ENCODE assay signal across 8 cellular contexts in the genomic region with DNA sequence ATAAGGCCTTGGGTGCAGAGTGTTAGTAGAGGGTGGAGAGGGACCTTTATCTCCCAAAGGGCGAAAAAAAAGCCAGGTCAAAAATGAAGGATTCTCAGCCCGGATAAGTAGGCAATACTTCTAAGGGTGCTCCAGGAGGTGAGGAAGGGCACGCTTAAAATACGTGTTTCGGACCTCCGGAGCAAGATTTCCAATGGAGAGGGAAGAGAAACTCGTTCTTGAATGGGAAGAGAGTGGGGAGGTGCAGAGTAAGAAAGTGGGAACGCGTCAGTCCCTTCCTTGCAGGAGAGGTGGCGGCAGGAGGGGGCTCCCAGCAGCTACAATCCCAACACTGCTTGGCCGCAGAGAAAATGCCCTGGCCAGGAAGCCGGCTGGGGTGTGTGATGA. TPM values are rescaled to one million over a fixed set of nuclear protein-coding genes. Genes with fewer than 3 reads are reported as not detected.
DNase-seq lines count a peak whose midpoint lies in the region; TF ChIP-seq lines count a peak whose summit lies in the region.

No MANE protein-coding gene starts in this region.

- DNase-seq in GM06990 (ENCODE audit: extremely low read depth, insufficient read length) (no peak), MM.1S (no peak), dedifferentiated amniotic fluid mesenchymal stem cell (ENCODE audit: extremely low spot score) (no peak), NCI-H128 (lab: John Stamatoyannopoulos, UW; ENCODE audit: unreplicated experiment) (no peak), NCI-H2081 treated with DMSO at 0.1 percent for 48 hours (lab: John Stamatoyannopoulos, UW) (no peak), SHP77 (lab: John Stamatoyannopoulos, UW) (no peak)

- peak overlapping the region; percentile 79 to 91 (median 81) for H3K27ac Mint-ChIP-seq in nephron

- H3K4me1 ChIP-seq in MM.1S (ENCODE audit: low read length) (peaks cover 17% of the 10 kb centered on the region), ectodermal cell (ENCODE audit: control insufficient read depth, insufficient read depth, low read length) (peaks cover 21% of the 10 kb centered on the region)

- H3K27me3 ChIP-seq in GM06990 (replicated peaks; ENCODE audit: control insufficient read depth, insufficient read depth, low read length) (no peaks in the 10 kb centered on the region), MM.1S (replicated peaks; ENCODE audit: insufficient read depth, low read length) (no peaks in the 10 kb centered on the region), ectodermal cell (ENCODE audit: control insufficient read depth, insufficient read depth, low read length, poor library complexity, severe bottlenecking) (peaks cover 3% of the 10 kb centered on the region)

- H3K36me3 Mint-ChIP-seq in nephron (ENCODE audit: low read depth), result peaks cover 13% of the 10 kb centered on the region

- no peaks in the 10 kb centered on the region for H3F3A ChIP-seq in MM.1S (ENCODE audit: insufficient read depth, low read length)

- H3K9ac ChIP-seq in MM.1S (ENCODE audit: low read length), result peak overlapping the region; percentile 94

- peak overlapping the region; percentile 93 for H3K4me3 ChIP-seq in GM06990 (replicated peaks; ENCODE audit: low read depth, low read length)
- H3K4me3 ChIP-seq in MM.1S (ENCODE audit: low read length), result peak overlapping the region; percentile 98
- H3K4me3 ChIP-seq in ectodermal cell (ENCODE audit: insufficient read depth, low read depth, low read length), result peak overlapping the region; percentile 93

- H3K4me1 Mint-ChIP-seq in nephron, result peaks cover 31% of the 10 kb centered on the region

- peak overlapping the region; percentile 81 for H3K4me2 ChIP-seq in MM.1S (ENCODE audit: low read depth, low read length)

- peaks cover 5% of the 10 kb centered on the region for H3K27me3 Mint-ChIP-seq in nephron (ENCODE audit: low read depth)

- H3K9me2 ChIP-seq in MM.1S (replicated peaks; ENCODE audit: insufficient read depth, low read length), result no peaks in the 10 kb centered on the region

- TF ChIP-seq CTCF in GM06990 (IDR thresholded peaks at IDR 0.05; ENCODE audit: insufficient read depth, low read length, poor library complexity, severe bottlenecking) (no peak), MM.1S (IDR thresholded peaks at IDR 0.05; ENCODE audit: low read length) (no peak), nephron (IDR thresholded peaks at IDR 0.05; ENCODE audit: unreplicated experiment in 3 of 3) (no peak)

- H3K9me3 Mint-ChIP-seq in nephron, result no peaks in the 10 kb centered on the region

- H3K4me3 Mint-ChIP-seq in nephron, result peak overlapping the region; percentile 95 to 99 (median 98)

- H3K9me3 ChIP-seq in MM.1S (replicated peaks; ENCODE audit: insufficient read depth, low read length), result no peaks in the 10 kb centered on the region
- no peaks in the 10 kb centered on the region for H3K9me3 ChIP-seq in ectodermal cell (ENCODE audit: control insufficient read depth, low read length)

- H4K20me1 ChIP-seq in MM.1S (ENCODE audit: insufficient read depth, low read length), result 0 out of 2 replicates have a peak, but pooled peaks cover 4% of the 10 kb centered on the region

- H3K27ac ChIP-seq in MM.1S (ENCODE audit: low read length) (peak overlapping the region; percentile 47; the same call in 1 of the 2 replicates), ectodermal cell (ENCODE audit: insufficient read depth, low read depth, low read length, poor library complexity, severe bottlenecking) (no peak overlapping the region)

- WGBS in ectodermal cell, 2 experiments, result 6% methylated on average over 12 of the region's 12 CpGs

- H3K79me2 ChIP-seq in MM.1S (ENCODE audit: low read length), result peaks cover 37% of the 10 kb centered on the region

- H2AFZ ChIP-seq in MM.1S (ENCODE audit: low read length), result peak overlapping the region; percentile 85; the same call in 1 of the 2 replicates

- H3K36me3 ChIP-seq in GM06990 (ENCODE audit: control insufficient read depth, insufficient read depth, low read length), result peaks cover 5% of the 10 kb centered on the region
- no peaks in the 10 kb centered on the region; the same call in 1 of the 2 replicates for H3K36me3 ChIP-seq in MM.1S (replicated peaks; ENCODE audit: insufficient read depth, low read length)
- H3K36me3 ChIP-seq in ectodermal cell (ENCODE audit: control insufficient read depth, insufficient read depth, low read length), result peaks cover 16% of the 10 kb centered on the region

RNA-seq across cellular contexts. Expression of gene EFCAB14, which starts 0.6 kb away (rescaled TPM):
- 27.4 TPM for polyA plus RNA-seq in ectodermal cell (2013, experiment 1 of 4)
- polyA plus RNA-seq in ectodermal cell (2013, experiment 2 of 4), result 28.8 TPM
- polyA plus RNA-seq in ectodermal cell (2013, experiment 3 of 4), result 24.7 TPM
- 28.4 TPM for polyA plus RNA-seq in ectodermal cell (2013, experiment 4 of 4)

RNA-seq across cellular contexts. Expression of gene TEX38, which starts 46.7 kb away (rescaled TPM):
- not detected for polyA plus RNA-seq in ectodermal cell (2013, experiment 1 of 4)
- polyA plus RNA-seq in ectodermal cell (2013, experiment 2 of 4), result not detected
- not detected for polyA plus RNA-seq in ectodermal cell (2013, experiment 3 of 4)
- polyA plus RNA-seq in ectodermal cell (2013, experiment 4 of 4), result not detected

RNA-seq across cellular contexts. Expression of gene ATPAF1, which starts 50.2 kb away (rescaled TPM):
- 88.0 TPM for polyA plus RNA-seq in ectodermal cell (2013, experiment 1 of 4)
- polyA plus RNA-seq in ectodermal cell (2013, experiment 2 of 4), result 76.1 TPM
- 61.9 TPM for polyA plus RNA-seq in ectodermal cell (2013, experiment 3 of 4)
- 70.3 TPM for polyA plus RNA-seq in ectodermal cell (2013, experiment 4 of 4)
